Comparison of ENCODE assay signal across 17 cellular contexts in the genomic region with DNA sequence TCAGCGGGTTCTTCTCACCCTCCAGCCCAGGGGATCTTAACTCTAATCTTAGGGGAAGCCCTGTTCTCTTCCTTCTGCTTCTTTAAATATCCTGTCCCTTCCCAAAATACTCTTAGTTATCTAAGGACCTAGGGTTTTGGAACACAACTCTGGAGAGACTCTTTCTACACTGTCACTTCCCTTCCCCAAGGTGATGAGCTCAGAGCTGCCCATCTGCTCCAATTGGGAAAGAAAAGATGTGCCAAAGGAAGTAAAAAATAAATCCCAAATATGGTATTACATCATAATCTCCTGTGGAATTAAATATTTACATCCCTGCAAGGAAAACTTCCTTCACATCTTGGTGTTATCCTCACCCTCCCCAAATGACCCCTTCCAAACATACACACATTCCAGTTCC.
DNase-seq lines count a peak whose midpoint lies in the region; TF ChIP-seq lines count a peak whose summit lies in the region.
"Had no signal": no experiment of that assay in that cellular context is flagged by ENCODE, and none has a peak within 500 bp of the region (broad histone marks: within the 10 kb centered on the region; RNA-seq: fewer than 3 reads in every experiment).

No MANE protein-coding gene starts in this region.

- H3K4me3 ChIP-seq in H7 (ENCODE audit: insufficient read depth, low read depth, low read length) = no peak overlapping the region
- H3K4me3 ChIP-seq: BLaER1, GM23338 had no signal

- H3K36me3 Mint-ChIP-seq in glutamatergic neuron (ENCODE audit: unreplicated experiment) = no peaks in the 10 kb centered on the region
- H3K36me3 Mint-ChIP-seq: CD14-positive monocyte; CD4-positive, alpha-beta memory T cell; IgD-negative memory B cell had no signal

- no peak overlapping the region for H3K4me3 Mint-ChIP-seq in glutamatergic neuron (ENCODE audit: unreplicated experiment)
- H3K4me3 Mint-ChIP-seq: CD14-positive monocyte; CD4-positive, alpha-beta memory T cell; GM23338; HFFc6; IgD-negative memory B cell had no signal

- H3K27ac Mint-ChIP-seq in glutamatergic neuron (ENCODE audit: unreplicated experiment) = peak overlapping the region; percentile 24
- H3K27ac Mint-ChIP-seq: CD4-positive, alpha-beta memory T cell; GM23338; HFFc6; IgD-negative memory B cell had no signal

- peaks cover 2% of the 10 kb centered on the region for H3K27me3 Mint-ChIP-seq in glutamatergic neuron (ENCODE audit: unreplicated experiment)

- peak; percentile 96 for DNase-seq in G401 (ENCODE audit: low spot score)
- peak; percentile 95 for DNase-seq in cerebellar cortex (ENCODE audit: low spot score)
- DNase-seq in glutamatergic neuron = no peak
- DNase-seq in pons (ENCODE audit: low spot score) = peak; percentile 22
- no peak for DNase-seq in H7
- no peak for DNase-seq in activated T-cell treated with anti-CD3 and anti-CD28 coated beads, Interleukin-2, amount 50 U/mL, for 48 hours
- no peak for DNase-seq in GM10266 (ENCODE audit: extremely low spot score)
- DNase-seq: 8988T; CD4-positive, alpha-beta memory T cell; DMS53; DND-41; EL; HFFc6 had no signal

- H3K27me3 ChIP-seq in H7 (ENCODE audit: control insufficient read depth, insufficient read depth, low read length) = no peaks in the 10 kb centered on the region
- H3K27me3 ChIP-seq: BLaER1 had no signal

- no peak for TF ChIP-seq CTCF in glutamatergic neuron (IDR thresholded peaks at IDR 0.05; ENCODE audit: partially characterized antibody, unreplicated experiment)
- no peak for TF ChIP-seq CTCF in GM10266 (IDR thresholded peaks at IDR 0.05; ENCODE audit: control insufficient read depth, insufficient read depth, low read depth, missing control alignments)

- peaks cover 25% of the 10 kb centered on the region for H3K4me1 Mint-ChIP-seq in glutamatergic neuron (ENCODE audit: low read depth, unreplicated experiment)
- H3K4me1 Mint-ChIP-seq: CD4-positive, alpha-beta memory T cell; GM23338; IgD-negative memory B cell had no signal

- in situ Hi-C loops in G401 (cut with HindIII; ENCODE audit: low sequenced_read_pairs) = no loop called here

- H3K9me3 Mint-ChIP-seq in glutamatergic neuron (ENCODE audit: unreplicated experiment) = no peaks in the 10 kb centered on the region
- H3K9me3 Mint-ChIP-seq: HFFc6, IgD-negative memory B cell had no signal

- no peaks in the 10 kb centered on the region for H3K36me3 ChIP-seq in H7 (replicated peaks; ENCODE audit: control insufficient read depth, insufficient read depth, low read length)
- H3K36me3 ChIP-seq: BLaER1 had no signal

Comparison
In these comparisons a context has a peak if more than half of its experiments do, and no peak if none do; other contexts are left out.
1. DNase-seq: peak in G401 (single experiment), cerebellar cortex (single experiment) and pons (single experiment); none in glutamatergic neuron (single experiment), H7 (single experiment), activated T-cell treated with anti-CD3 and anti-CD28 coated beads, Interleukin-2, amount 50 U/mL, for 48 hours (0 of 2) and GM10266 (single experiment).